In genomic region chr20:8408587-8409307, GRCh38 we compare ENCODE assay signal across 13 cellular contexts.
"Had no signal": no experiment of that assay in that cellular context is flagged by ENCODE, and none has a peak within 500 bp of the region (broad histone marks: within the 10 kb centered on the region; RNA-seq: fewer than 3 reads in every experiment).

No MANE protein-coding gene starts in this region.

- H3K27ac ChIP-seq: epithelial cell of prostate, right atrium auricular region, thyroid gland had no signal

- H3K36me3 ChIP-seq: right atrium auricular region, thyroid gland had no signal

- H3K9me3 ChIP-seq: right atrium auricular region, thyroid gland had no signal

- H3K4me3 ChIP-seq: right atrium auricular region, thyroid gland had no signal

- H3K27me3 ChIP-seq: right atrium auricular region, thyroid gland had no signal

- DNase-seq: activated CD4-positive, alpha-beta T cell treated with anti-CD3 and anti-CD28 coated beads, Interleukin-2, amount 50 U/mL, for 48 hours; activated naive CD4-positive, alpha-beta T cell treated with anti-CD3 and anti-CD28 coated beads, Interleukin-2, amount 50 U/mL, for 16 hours; activated T-cell treated with anti-CD3 and anti-CD28 coated beads, Interleukin-2, amount 50 U/mL, for 24 hours; head of caudate nucleus; kidney glomerular epithelial cell; mesenchymal stem cell; nucleus accumbens; posterior cingulate gyrus; stimulated activated CD4-positive, alpha-beta T cell treated with anti-CD3 and anti-CD28 coated beads, Interleukin-2, amount 100 ng/mL, for 24 hours; T1000; thyroid gland had no signal

- H3K4me1 ChIP-seq: right atrium auricular region, thyroid gland had no signal
